In genomic region chr12:46965137-46965536, GRCh38 we compare ENCODE assay signal across 1 cellular context.
TF ChIP-seq lines count a peak whose summit lies in the region.

No MANE protein-coding gene starts in this region.

TF ChIP-seq in H1, 55 proteins besides CTCF, POLR2A, EP300 and RAD21:
- no peak for TF ChIP-seq ATF2 (IDR thresholded peaks at IDR 0.05; ENCODE audit: low read length)
- no peak for TF ChIP-seq HDAC6 (IDR thresholded peaks at IDR 0.05; ENCODE audit: low read depth, low read length)
- TF ChIP-seq BACH1 (IDR thresholded peaks at IDR 0.05; ENCODE audit: low read length): no peak
- no peak for TF ChIP-seq SAP30 (IDR thresholded peaks at IDR 0.05; ENCODE audit: insufficient read depth, insufficient replicate concordance, low read length)
- TF ChIP-seq SUZ12 (IDR thresholded peaks at IDR 0.05; ENCODE audit: low read length): no peak
- no peak for TF ChIP-seq CHD1 (IDR thresholded peaks at IDR 0.05; ENCODE audit: low read depth, low read length)
- TF ChIP-seq SP4 (IDR thresholded peaks at IDR 0.05; ENCODE audit: low read length): no peak
- TF ChIP-seq SP1 (IDR thresholded peaks at IDR 0.05; ENCODE audit: low read depth, low read length): no peak
- TF ChIP-seq FOSL1 (IDR thresholded peaks at IDR 0.05; ENCODE audit: insufficient read depth, low read depth, low read length): no peak
- no peak for TF ChIP-seq HDAC2 (IDR thresholded peaks at IDR 0.05; ENCODE audit: borderline replicate concordance in 1 of 2, low read depth in 2 of 2, low read length in 2 of 2)
- no peak for TF ChIP-seq CBX5 (IDR thresholded peaks at IDR 0.05; ENCODE audit: low read depth, low read length)
- TF ChIP-seq ATF3 (IDR thresholded peaks at IDR 0.05; ENCODE audit: insufficient read depth, low read depth, low read length): no peak
- TF ChIP-seq SP2 (IDR thresholded peaks at IDR 0.05; ENCODE audit: low read length): no peak
- TF ChIP-seq KDM4A (IDR thresholded peaks at IDR 0.05; ENCODE audit: low read depth, low read length, severe bottlenecking): no peak
- no peak for TF ChIP-seq JUND (IDR thresholded peaks at IDR 0.05; ENCODE audit: low read length)
- TF ChIP-seq SIX5 (IDR thresholded peaks at IDR 0.05; ENCODE audit: low read depth, low read length): no peak
- TF ChIP-seq RNF2 (IDR thresholded peaks at IDR 0.05; ENCODE audit: borderline replicate concordance, low read depth, low read length, missing control alignments, poor library complexity, severe bottlenecking): no peak
- no peak for TF ChIP-seq CEBPB (IDR thresholded peaks at IDR 0.05; ENCODE audit: low read depth, low read length)
- TF ChIP-seq CBX8 (IDR thresholded peaks at IDR 0.05; ENCODE audit: borderline replicate concordance, low read depth, low read length): no peak
- TF ChIP-seq JUN (IDR thresholded peaks at IDR 0.05; ENCODE audit: low read depth, low read length): no peak
